Comparison of ENCODE assay signal across 1 cellular context in the genomic region with DNA sequence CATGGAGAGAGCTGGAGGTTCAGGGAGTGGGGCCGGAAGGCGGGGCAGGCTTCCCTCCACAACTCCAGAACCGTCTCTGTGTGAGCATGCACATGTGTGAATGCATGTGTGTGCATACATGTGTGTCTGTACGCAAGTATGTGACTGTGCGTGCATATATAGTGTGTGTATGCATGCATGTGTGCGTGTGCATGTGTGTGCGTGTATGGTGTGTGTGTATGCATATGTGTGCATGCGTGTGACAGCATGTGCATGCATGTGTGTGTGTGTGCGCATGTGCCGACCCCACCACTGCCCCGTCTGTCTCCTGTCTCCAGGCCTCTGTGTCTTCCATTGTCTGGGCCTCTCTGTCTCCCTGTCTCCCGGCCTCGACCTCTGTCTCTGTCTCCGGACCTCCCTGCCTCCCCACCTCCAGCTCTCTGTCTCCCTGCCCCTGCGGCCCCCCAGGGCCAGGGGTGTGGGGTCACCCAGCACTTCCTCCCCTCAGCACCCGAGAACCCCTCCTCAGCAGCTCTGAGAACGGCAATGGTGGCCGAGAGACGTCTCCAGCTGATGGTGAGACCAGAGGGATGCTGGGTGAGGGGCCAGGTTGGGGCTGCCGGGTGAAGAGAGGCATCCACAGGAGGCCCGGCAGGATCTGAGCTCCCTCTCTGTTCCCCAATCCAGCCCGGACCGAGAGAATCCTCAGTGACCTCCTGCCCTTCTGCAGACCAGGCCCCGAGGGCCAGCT.
TF ChIP-seq lines count a peak whose summit lies in the region.

No MANE protein-coding gene starts in this region.

TF ChIP-seq in GM12878, 131 proteins besides CTCF, POLR2A, EP300 and RAD21:
- TF ChIP-seq, protein P1, sequence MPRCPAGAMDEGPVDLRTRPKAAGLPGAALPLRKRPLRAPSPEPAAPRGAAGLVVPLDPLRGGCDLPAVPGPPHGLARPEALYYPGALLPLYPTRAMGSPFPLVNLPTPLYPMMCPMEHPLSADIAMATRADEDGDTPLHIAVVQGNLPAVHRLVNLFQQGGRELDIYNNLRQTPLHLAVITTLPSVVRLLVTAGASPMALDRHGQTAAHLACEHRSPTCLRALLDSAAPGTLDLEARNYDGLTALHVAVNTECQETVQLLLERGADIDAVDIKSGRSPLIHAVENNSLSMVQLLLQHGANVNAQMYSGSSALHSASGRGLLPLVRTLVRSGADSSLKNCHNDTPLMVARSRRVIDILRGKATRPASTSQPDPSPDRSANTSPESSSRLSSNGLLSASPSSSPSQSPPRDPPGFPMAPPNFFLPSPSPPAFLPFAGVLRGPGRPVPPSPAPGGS (IDR thresholded peaks at IDR 0.05; ENCODE audit: borderline replicate concordance, insufficient read depth, low read depth, low read length, poor library complexity, severe bottlenecking): peak; percentile 96
- TF ChIP-seq POLR2AphosphoS5 (IDR thresholded peaks at IDR 0.05; ENCODE audit: low read length) (0 out of 2 replicates have a peak, but pooled peaks have one; percentile 34), ZNF274 (IDR thresholded peaks at IDR 0.05; ENCODE audit: insufficient read depth, insufficient read length) (no peak)
